Comparison of ENCODE assay signal across 8 cellular contexts in the genomic region with DNA sequence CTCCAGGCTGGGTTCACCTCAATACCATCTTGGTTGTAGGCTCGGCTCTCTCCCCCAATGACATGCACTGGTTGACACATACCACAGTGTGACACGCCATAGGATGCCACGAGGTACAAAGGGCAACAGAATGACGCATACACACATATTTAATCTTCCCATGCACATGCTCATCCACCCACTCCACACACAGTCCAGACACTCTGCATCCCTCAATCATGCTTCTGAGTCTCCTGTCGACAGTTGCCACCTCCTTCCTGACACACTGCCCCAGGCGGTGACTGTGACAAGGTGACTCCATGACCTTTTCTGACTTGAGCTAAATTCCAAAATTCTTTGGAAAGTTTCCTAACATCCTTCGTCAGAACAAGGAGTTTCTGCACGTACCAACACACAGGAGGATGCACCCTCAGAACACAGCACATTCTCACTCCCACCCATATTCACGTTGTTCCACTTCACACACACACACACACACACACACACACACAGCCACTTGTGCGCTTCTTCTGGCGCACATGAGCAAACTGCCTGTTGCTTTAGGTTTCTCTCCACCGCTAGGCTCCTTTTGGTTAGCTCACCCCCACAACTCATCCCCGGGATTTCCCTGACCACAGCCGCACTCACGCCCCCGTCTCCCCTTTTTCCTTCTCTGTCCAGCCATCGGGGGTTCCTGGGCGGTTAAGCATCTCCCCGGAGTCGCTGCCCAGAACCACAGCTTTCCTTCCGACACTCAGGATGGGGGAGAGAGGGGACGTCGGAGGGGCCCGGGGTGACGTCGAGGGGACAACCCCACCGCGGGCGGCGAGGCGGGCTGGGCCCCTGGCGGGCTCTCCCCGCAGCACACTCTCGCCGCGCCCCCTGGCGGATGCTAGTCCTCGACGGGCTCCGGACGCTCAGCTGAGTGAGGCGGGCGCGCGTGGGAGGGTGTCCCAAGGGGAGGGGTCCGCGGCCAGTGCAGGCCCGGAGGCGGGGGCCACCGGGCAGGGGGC. TPM values are rescaled to one million over a fixed set of nuclear protein-coding genes. Genes with fewer than 3 reads are reported as not detected.
DNase-seq lines count a peak whose midpoint lies in the region; ATAC-seq and TF ChIP-seq lines count a peak whose summit lies in the region.

No MANE protein-coding gene starts in this region.

- H3K36me3 ChIP-seq in NT2/D1 (ENCODE audit: insufficient read depth, insufficient read length, low read length) (no peaks in the 10 kb centered on the region), gastrocnemius medialis (no peaks in the 10 kb centered on the region)

- H3K4me1 Mint-ChIP-seq in activated T-cell treated with anti-CD3 and anti-CD28 coated beads, Interleukin-2, amount 50 U/mL, for 4 hours (ENCODE audit: low read depth) = peaks cover 50% of the 10 kb centered on the region

- no peaks in the 10 kb centered on the region for H3K36me3 Mint-ChIP-seq in activated T-cell treated with anti-CD3 and anti-CD28 coated beads, Interleukin-2, amount 50 U/mL, for 4 hours (ENCODE audit: insufficient read depth)

- intact Hi-C loops in gastrocnemius medialis (cut with DNase I; ENCODE audit: low total_unique reads) = no loop called here

- H3K9me3 ChIP-seq in NT2/D1 (ENCODE audit: insufficient read depth, low read length) (peaks cover 16% of the 10 kb centered on the region; the same call in 1 of the 2 replicates), gastrocnemius medialis (no peaks in the 10 kb centered on the region)

- H3K9ac ChIP-seq in NT2/D1 (ENCODE audit: insufficient read length, low read depth) = peak overlapping the region; percentile 6

- TF ChIP-seq POLR2A in gastrocnemius medialis (IDR thresholded peaks at IDR 0.05) = no peak

- H3K4me3 ChIP-seq in NT2/D1 (ENCODE audit: insufficient read length, low read depth) (peak overlapping the region; percentile 43), fibroblast of the aortic adventitia (ENCODE audit: low read depth, low read length) (no peak overlapping the region), gastrocnemius medialis (peak overlapping the region in 2 of 4 donors; percentile 50 to 60)

- H3K27ac ChIP-seq in gastrocnemius medialis = no peak overlapping the region

- TF ChIP-seq CTCF in fibroblast of the aortic adventitia (IDR thresholded peaks at IDR 0.05; ENCODE audit: insufficient read depth, low read length) (peak; percentile 65), gastrocnemius medialis (IDR thresholded peaks at IDR 0.05 in 4 of 5, conservative IDR thresholded peaks at IDR 0.05 in 1 of 5) (peak; percentile 53 to 75 (median 62))

- peak overlapping the region; percentile 35 for H3K4me3 Mint-ChIP-seq in activated T-cell treated with anti-CD3 and anti-CD28 coated beads, Interleukin-2, amount 50 U/mL, for 4 hours

- H3K27me3 Mint-ChIP-seq in activated T-cell treated with anti-CD3 and anti-CD28 coated beads, Interleukin-2, amount 50 U/mL, for 4 hours (ENCODE audit: low read depth) = peaks cover 51% of the 10 kb centered on the region

- ATAC-seq in GM21825 (IDR thresholded peaks at IDR 0.05; ENCODE audit: unreplicated experiment) (peak; percentile 45), gastrocnemius medialis (no peak), HG03139 (IDR thresholded peaks at IDR 0.05; ENCODE audit: unreplicated experiment) (no peak)
- peak; percentile 63 to 67 for ATAC-seq in activated T-cell treated with anti-CD3 and anti-CD28 coated beads, Interleukin-2, amount 50 U/mL, for 4 hours

- H3K9me3 Mint-ChIP-seq in activated T-cell treated with anti-CD3 and anti-CD28 coated beads, Interleukin-2, amount 50 U/mL, for 4 hours = no peaks in the 10 kb centered on the region

- H3K27me3 ChIP-seq in NT2/D1 (ENCODE audit: insufficient read depth, insufficient read length) (peaks cover 75% of the 10 kb centered on the region), gastrocnemius medialis (peaks cover 86 to 95% (median 94%) of the 10 kb centered on the region in 3 donors)

- in situ Hi-C loops in gastrocnemius medialis (cut with MboI; ENCODE audit: low sequenced_read_pairs in 4 of 4) = loop anchor here in 1 of 4 donors (25.0 kb wide), 1 partner anchor 115 kb away; the partner anchor contains the start of genes DDX23 and RND1

- DNase-seq in COR-L47 (lab: John Stamatoyannopoulos, UW) (peak; percentile 57), NT2/D1 (ENCODE audit: low read depth, low spot score) (no peak), fibroblast of the aortic adventitia (ENCODE audit: low read depth) (no peak), gastrocnemius medialis (no peak), ureter (ENCODE audit: low spot score) (no peak)
- peak; percentile 83 for DNase-seq in activated T-cell treated with anti-CD3 and anti-CD28 coated beads, Interleukin-2, amount 50 U/mL, for 4 hours

- H3K4me1 ChIP-seq in NT2/D1 (ENCODE audit: insufficient read depth, insufficient read length) = peaks cover 24% of the 10 kb centered on the region
- H3K4me1 ChIP-seq in gastrocnemius medialis = peaks cover 30 to 33% of the 10 kb centered on the region in 2 donors

RNA-seq across cellular contexts. Expression of gene WNT1, which starts 0.5 kb away (rescaled TPM):
- total RNA-seq in activated T-cell treated with anti-CD3 and anti-CD28 coated beads, Interleukin-2, amount 50 U/mL, for 4 hours = not detected
- total RNA-seq in fibroblast of the aortic adventitia (ENCODE audit: low replicate concordance) = not detected in 2 replicates
- total RNA-seq in gastrocnemius medialis = not detected
- not detected for total RNA-seq in ureter

RNA-seq across cellular contexts. Expression of gene WNT10B, which starts 6.1 kb away (rescaled TPM):
- under 1 TPM; 0.13 to 0.46 (median 0.24) TPM for total RNA-seq in activated T-cell treated with anti-CD3 and anti-CD28 coated beads, Interleukin-2, amount 50 U/mL, for 4 hours
- total RNA-seq in fibroblast of the aortic adventitia (ENCODE audit: low replicate concordance) (0.18 and 0.98 TPM in 2 replicates), gastrocnemius medialis (not detected), ureter (2.0 TPM)

RNA-seq across cellular contexts. Expression of gene ARF3, which starts 20.3 kb away (rescaled TPM):
- 100 to 1,000 TPM in 2 of 3 donors, 10 to 100 TPM in 1; 98.6 to 110 (median 109) TPM for total RNA-seq in activated T-cell treated with anti-CD3 and anti-CD28 coated beads, Interleukin-2, amount 50 U/mL, for 4 hours
- total RNA-seq in fibroblast of the aortic adventitia (ENCODE audit: low replicate concordance) (39.7 and 65.3 TPM in 2 replicates), gastrocnemius medialis (10 to 100 TPM in 3 of 4 donors, 1 to 10 TPM in 1; 4.9 to 17.2 (median 13.5) TPM), ureter (164 TPM)

RNA-seq across cellular contexts. Expression of gene DDN, which starts 21.6 kb away (rescaled TPM):
- 1 to 10 TPM in 2 of 3 donors, under 1 TPM in 1; 0.57 to 1.4 (median 1.2) TPM for total RNA-seq in activated T-cell treated with anti-CD3 and anti-CD28 coated beads, Interleukin-2, amount 50 U/mL, for 4 hours
- total RNA-seq in fibroblast of the aortic adventitia (ENCODE audit: low replicate concordance) = 0.08 and 0.09 TPM in 2 replicates
- total RNA-seq in gastrocnemius medialis = 100 to 1,000 TPM in 3 of 4 donors, 10 to 100 TPM in 1; 26.8 to 415 (median 232) TPM
- total RNA-seq in ureter = 0.10 TPM

RNA-seq across cellular contexts. Expression of gene PRKAG1, which starts 41.0 kb away (rescaled TPM):
- 10 to 100 TPM; 68.1 to 70.6 (median 68.4) TPM for total RNA-seq in activated T-cell treated with anti-CD3 and anti-CD28 coated beads, Interleukin-2, amount 50 U/mL, for 4 hours
- total RNA-seq in fibroblast of the aortic adventitia (ENCODE audit: low replicate concordance) (52.4 and 95.9 TPM in 2 replicates), gastrocnemius medialis (10 to 100 TPM; 67.4 to 97.7 (median 83.9) TPM), ureter (72.6 TPM)

Comparison
In these comparisons a context has a peak if more than half of its experiments do, and no peak if none do; other contexts are left out.
1. DNase-seq: peak in COR-L47 (single experiment) and activated T-cell treated with anti-CD3 and anti-CD28 coated beads, Interleukin-2, amount 50 U/mL, for 4 hours (single experiment); none in NT2/D1 (single experiment), fibroblast of the aortic adventitia (single experiment), gastrocnemius medialis (0 of 2) and ureter (single experiment).
2. ATAC-seq: peak in GM21825 (single experiment) and activated T-cell treated with anti-CD3 and anti-CD28 coated beads, Interleukin-2, amount 50 U/mL, for 4 hours (2 of 2); none in gastrocnemius medialis (0 of 2) and HG03139 (single experiment).